26 cellular contexts compared by ENCODE assay signal in genomic region chr21:22965455-22966125, GRCh38.
A peak's percentile ranks its signal among the peaks of the same experiment; 100 is the strongest.
DNase-seq lines count a peak whose midpoint lies in the region; ATAC-seq and TF ChIP-seq lines count a peak whose summit lies in the region.
"Had no signal": no experiment of that assay in that cellular context is flagged by ENCODE, and none has a peak within 500 bp of the region (broad histone marks: within the 10 kb centered on the region; RNA-seq: fewer than 3 reads in every experiment).

No MANE protein-coding gene starts in this region.

- no peak overlapping the region for H3K27ac ChIP-seq in H9 (ENCODE audit: insufficient read length, low read depth, low read length)
- no peak overlapping the region for H3K27ac ChIP-seq in WERI-Rb-1
- H3K27ac ChIP-seq: brain microvascular endothelial cell, lower lobe of right lung, ovary, SJSA1, spleen had no signal

- no peak overlapping the region for H2BK12ac ChIP-seq in H9 (ENCODE audit: insufficient read length, low read depth, low read length)

- no peak overlapping the region for H3K18ac ChIP-seq in H9 (ENCODE audit: insufficient read length, low read depth, low read length)

- intact Hi-C loops in Right ventricle myocardium inferior (cut with DNase I), result no loop called here

- no peak overlapping the region for H3K9ac ChIP-seq in H9 (ENCODE audit: extremely low read depth, insufficient read length, low read length)

- no CpG with 5 or more reads among the region's 3 CpGs for WGBS in H9 (ENCODE audit: extremely low coverage, insufficient read length, low lambda C conversion rate)

- H3K27me3 Mint-ChIP-seq in H9 (ENCODE audit: low read depth), result no peaks in the 10 kb centered on the region
- H3K27me3 Mint-ChIP-seq: activated CD4-positive, alpha-beta T cell treated with anti-CD3 and anti-CD28 coated beads, Interleukin-2, amount 10 ng/mL, durations not matched to agents 24 days and 14 days; B cell; type B pancreatic cell had no signal

- H3K4me3 Mint-ChIP-seq in H9, result no peak overlapping the region
- H3K4me3 Mint-ChIP-seq: activated CD4-positive, alpha-beta T cell treated with anti-CD3 and anti-CD28 coated beads, Interleukin-2, amount 10 ng/mL, durations not matched to agents 24 days and 14 days; B cell; nephron progenitor cell; type B pancreatic cell had no signal

- H3K79me1 ChIP-seq in H9 (ENCODE audit: insufficient read depth, low read depth, low read length, poor library complexity, severe bottlenecking), result no peaks in the 10 kb centered on the region

- no peak overlapping the region for H2BK5ac ChIP-seq in H9 (ENCODE audit: insufficient read length, low read length)

- TF ChIP-seq CTCF in BE2C (IDR thresholded peaks at IDR 0.05; ENCODE audit: low read depth, low read length) (0 out of 2 replicates have a peak, but pooled peaks have one; percentile 4), H9 (conservative IDR thresholded peaks at IDR 0.05) (0 out of 3 replicates have a peak, but pooled peaks have one; percentile 9), WERI-Rb-1 (IDR thresholded peaks at IDR 0.05; ENCODE audit: low read depth, low read length) (peak; percentile 31; the same call in 1 of the 2 replicates)

- H3K4me1 ChIP-seq in BE2C, result no peaks in the 10 kb centered on the region
- no peaks in the 10 kb centered on the region; the same call in 1 of the 2 replicates for H3K4me1 ChIP-seq in H9 (ENCODE audit: insufficient read depth, low read length)
- H3K4me1 ChIP-seq: lower lobe of right lung, SJSA1, spleen had no signal

- no peak overlapping the region for H3K4me3 ChIP-seq in BE2C (ENCODE audit: low read depth, low read length)
- no peak overlapping the region for H3K4me3 ChIP-seq in WERI-Rb-1 (ENCODE audit: low read depth, low read length)
- H3K4me3 ChIP-seq: lower lobe of right lung, ovary, SJSA1, spleen had no signal

- no peak overlapping the region for H4K91ac ChIP-seq in H9 (ENCODE audit: insufficient read length, low read depth, low read length)

- no peak overlapping the region for H3K14ac ChIP-seq in H9 (ENCODE audit: insufficient read depth, low read length)

- no peak overlapping the region for H3K4me2 ChIP-seq in H9 (ENCODE audit: insufficient read depth, insufficient read length, low read length)

- no peak overlapping the region for H2AK5ac ChIP-seq in H9 (ENCODE audit: insufficient read length, low read length)

- no peak overlapping the region for H3T11ph ChIP-seq in H9 (ENCODE audit: low read length)

- H3K27ac Mint-ChIP-seq in H9, result no peak overlapping the region
- H3K27ac Mint-ChIP-seq: activated CD4-positive, alpha-beta T cell treated with anti-CD3 and anti-CD28 coated beads, Interleukin-2, amount 10 ng/mL, durations not matched to agents 24 days and 14 days; B cell; nephron progenitor cell; type B pancreatic cell had no signal

- H4K8ac ChIP-seq in H9 (replicated peaks; ENCODE audit: insufficient read length, low read depth, low read length), result no peak overlapping the region

- DNase-seq in BE2C, result no peak
- no peak for DNase-seq in H9
- no peak for DNase-seq in WERI-Rb-1
- peak; percentile 56 for DNase-seq in islet precursor cell
- DNase-seq in Right ventricle myocardium inferior (ENCODE audit: missing footprints), result no peak
- DNase-seq in NCI-H69 (lab: John Stamatoyannopoulos, UW), result no peak
- DNase-seq in iPS-NIHi11 (ENCODE audit: low spot score), result no peak
- DNase-seq: activated CD4-positive, alpha-beta T cell treated with anti-CD3 and anti-CD28 coated beads, Interleukin-2, amount 10 ng/mL, durations not matched to agents 24 days and 14 days; activated gamma-delta T cell treated with Interleukin-2 at 50 U/mL for 16 hours; activated T-cell treated with anti-CD3 and anti-CD28 coated beads, Interleukin-2, amount 50 U/mL, for 1 hour; brain microvascular endothelial cell; effector CD4-positive, alpha-beta T cell; glutamatergic neuron; kidney glomerular epithelial cell; lower lobe of right lung; NCI-H1436 treated with DMSO at 0.1 percent for 48 hours; NCI-H2107; NCI-H510A treated with DMSO at 0.1 percent for 48 hours; nephron progenitor cell; ovary; retina; spleen had no signal

- H3K4ac ChIP-seq in H9 (ENCODE audit: low read depth, low read length), result no peak overlapping the region

- H3K36me3 ChIP-seq in BE2C (no peaks in the 10 kb centered on the region), WERI-Rb-1 (no peaks in the 10 kb centered on the region)
- H3K36me3 ChIP-seq: brain microvascular endothelial cell, lower lobe of right lung, ovary, SJSA1, spleen had no signal

- H2BK120ac ChIP-seq in H9 (ENCODE audit: low read depth, low read length, poor library complexity, severe bottlenecking), result no peak overlapping the region

- H2AFZ ChIP-seq in H9 (ENCODE audit: low read length), result no peak overlapping the region

- no peaks in the 10 kb centered on the region for H3K9me3 ChIP-seq in BE2C
- H3K9me3 ChIP-seq in H9 (ENCODE audit: control insufficient read depth, low read depth, low read length), result no peaks in the 10 kb centered on the region
- H3K9me3 ChIP-seq in WERI-Rb-1 (ENCODE audit: severe bottlenecking), result no peaks in the 10 kb centered on the region
- H3K9me3 ChIP-seq: lower lobe of right lung, ovary, SJSA1, spleen had no signal

- H3K4me1 Mint-ChIP-seq in H9, result no peaks in the 10 kb centered on the region
- H3K4me1 Mint-ChIP-seq: activated CD4-positive, alpha-beta T cell treated with anti-CD3 and anti-CD28 coated beads, Interleukin-2, amount 10 ng/mL, durations not matched to agents 24 days and 14 days; nephron progenitor cell had no signal

- H3K56ac ChIP-seq in H9 (ENCODE audit: insufficient read length, low read depth, low read length), result no peak overlapping the region

- H3K23me2 ChIP-seq in H9 (ENCODE audit: insufficient read length, low read depth, low read length, poor library complexity, severe bottlenecking), result no peaks in the 10 kb centered on the region

- no peak overlapping the region for H3K23ac ChIP-seq in H9 (ENCODE audit: insufficient read length, low read depth, low read length)

- no peaks in the 10 kb centered on the region for H3K79me2 ChIP-seq in H9 (ENCODE audit: insufficient read depth, low read length)

- no peaks in the 10 kb centered on the region for H3K9me3 Mint-ChIP-seq in H9
- H3K9me3 Mint-ChIP-seq: activated CD4-positive, alpha-beta T cell treated with anti-CD3 and anti-CD28 coated beads, Interleukin-2, amount 10 ng/mL, durations not matched to agents 24 days and 14 days; nephron progenitor cell; type B pancreatic cell had no signal

- H3K36me3 Mint-ChIP-seq in H9 (ENCODE audit: insufficient read depth in 1 of 3, low read depth in 3 of 3), result no peaks in the 10 kb centered on the region
- H3K36me3 Mint-ChIP-seq: type B pancreatic cell had no signal

- no peak overlapping the region for H2BK15ac ChIP-seq in H9 (ENCODE audit: low read depth, low read length)

- no peaks in the 10 kb centered on the region for H4K20me1 ChIP-seq in H9 (ENCODE audit: control insufficient read depth, insufficient read depth, insufficient read length)

- H3K27me3 ChIP-seq in BE2C, result no peaks in the 10 kb centered on the region
- H3K27me3 ChIP-seq in H9 (ENCODE audit: insufficient read depth, low read length), result no peaks in the 10 kb centered on the region
- H3K27me3 ChIP-seq in WERI-Rb-1 (ENCODE audit: insufficient read depth, low read depth, severe bottlenecking), result no peaks in the 10 kb centered on the region
- H3K27me3 ChIP-seq: brain microvascular endothelial cell, ovary, SJSA1, spleen had no signal

- ATAC-seq in GM18868 (IDR thresholded peaks at IDR 0.05; ENCODE audit: unreplicated experiment) (no peak), Right ventricle myocardium inferior (no peak)
- ATAC-seq: lower lobe of right lung had no signal

- H2BK20ac ChIP-seq in H9 (ENCODE audit: low read depth, low read length, poor library complexity, severe bottlenecking), result no peak overlapping the region

- H4K5ac ChIP-seq in H9 (ENCODE audit: insufficient read length, low read depth, low read length), result no peak overlapping the region
